1 cellular context compared by ENCODE assay signal in the genomic region with DNA sequence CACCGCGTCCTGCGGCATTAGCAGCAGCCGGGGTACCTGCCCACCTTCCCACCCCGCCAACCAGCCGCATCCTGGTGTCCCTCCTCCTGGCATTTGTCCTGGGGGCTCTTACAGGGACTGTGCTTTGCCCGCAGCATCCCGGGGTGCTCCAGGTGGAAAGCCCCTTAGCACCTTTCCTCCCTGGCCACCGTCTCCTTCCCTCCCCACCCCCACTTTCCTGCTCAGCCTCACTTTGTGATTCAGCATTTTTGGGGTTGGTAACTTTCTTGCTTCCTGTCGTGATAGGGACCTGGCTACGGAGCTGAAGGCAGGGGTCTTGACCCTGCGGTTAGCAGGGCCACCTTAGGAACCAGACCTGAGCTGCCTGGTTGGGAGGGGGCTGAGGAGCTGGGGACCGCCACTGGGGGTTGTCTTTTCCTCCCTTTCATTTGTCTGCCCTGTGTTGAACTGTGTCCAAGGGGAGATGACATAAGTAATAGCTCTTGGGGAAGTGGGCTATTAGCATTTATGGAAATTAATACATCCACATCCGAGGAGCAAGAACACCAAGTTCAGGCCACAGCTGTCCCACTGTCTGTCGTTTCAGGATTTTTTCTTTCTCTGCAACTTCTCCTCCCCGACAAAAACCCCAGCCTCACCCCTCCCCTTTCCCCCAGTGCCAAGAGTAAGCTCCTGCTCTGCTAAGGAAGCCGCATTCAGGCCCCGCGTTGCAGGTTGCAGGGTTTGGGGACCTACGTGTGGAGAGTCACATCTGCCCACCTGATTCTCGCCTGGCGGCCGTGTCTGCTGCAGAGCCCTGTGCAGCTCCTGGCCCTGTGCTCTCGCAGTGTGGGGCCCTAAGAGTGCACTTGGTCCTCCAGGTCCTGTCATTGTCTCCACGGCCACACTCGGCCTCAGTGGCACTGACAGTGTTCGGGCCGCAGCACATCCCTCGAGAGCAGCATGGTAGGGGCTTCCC.
TF ChIP-seq lines count a peak whose summit lies in the region.

No MANE protein-coding gene starts in this region.

TF ChIP-seq in K562, 482 proteins besides CTCF, POLR2A, EP300 and RAD21 (continued from another document and continues in another):
- TF ChIP-seq ETV1 (tag; conservative IDR thresholded peaks at IDR 0.05; ENCODE audit: low read depth) (peak; percentile 36), RBFOX2 (IDR thresholded peaks at IDR 0.05; ENCODE audit: low read depth, low read length) (peak; percentile 42), ZNF75A (CRISPR knock-in tag; IDR thresholded peaks at IDR 0.05) (no peak), RBM39 (optimal IDR thresholded peaks at IDR 0.05; ENCODE audit: low read depth, low read length) (peak; percentile 27), MTA1 (IDR thresholded peaks at IDR 0.05; ENCODE audit: borderline replicate concordance) (no peak), MEIS2 (IDR thresholded peaks at IDR 0.05; ENCODE audit: partially characterized antibody) (peak; percentile 30), PHF8 (IDR thresholded peaks at IDR 0.05; ENCODE audit: borderline replicate concordance, low read length) (0 out of 2 replicates have a peak, but pooled peaks have one; percentile 10), KDM5B (IDR thresholded peaks at IDR 0.05; ENCODE audit: insufficient replicate concordance, low read depth, low read length) (peak; percentile 22), ZEB2 (IDR thresholded peaks at IDR 0.05) (peak; percentile 78), SMAD3 (CRISPR knock-in tag; conservative IDR thresholded peaks at IDR 0.05) (no peak), NCOA6 (IDR thresholded peaks at IDR 0.05) (no peak), CXXC5 (CRISPR knock-in tag; IDR thresholded peaks at IDR 0.05) (peak; percentile 26; the same call in 1 of the 2 replicates), SMC3 (conservative IDR thresholded peaks at IDR 0.05; ENCODE audit: insufficient read depth, low read depth, low read length) (no peak), ZNF165 (CRISPR knock-in tag; IDR thresholded peaks at IDR 0.05; ENCODE audit: borderline replicate concordance) (no peak; the same call in 1 of the 2 replicates), MAZ (CRISPR knock-in tag; conservative IDR thresholded peaks at IDR 0.05 in 1 of 2, IDR thresholded peaks at IDR 0.05 in 1 of 2) (peak in 1 of 2 experiments; percentile 54; a peak in 1 of 4 replicates), CBX1 (IDR thresholded peaks at IDR 0.05; ENCODE audit: low read depth) (no peak), CBFA2T3 (IDR thresholded peaks at IDR 0.05) (peak; percentile 54), PCBP1 (IDR thresholded peaks at IDR 0.05; ENCODE audit: low read depth, low read length, poor library complexity, severe bottlenecking) (no peak), C11orf30 (IDR thresholded peaks at IDR 0.05; ENCODE audit: low read depth) (peak; percentile 97), MAFK (IDR thresholded peaks at IDR 0.05; ENCODE audit: low read length) (peak; percentile 86), PTRF (tag; IDR thresholded peaks at IDR 0.05) (no peak), ZNF316 (IDR thresholded peaks at IDR 0.05) (peak; percentile 96), RCOR1 (IDR thresholded peaks at IDR 0.05; ENCODE audit: borderline replicate concordance in 1 of 2, low read depth in 2 of 2, low read length in 2 of 2) (peak in 1 of 2 experiments; percentile 67; a peak in 1 of 4 replicates), HNRNPL (IDR thresholded peaks at IDR 0.05; ENCODE audit: low read depth, low read length) (no peak), YY1 (IDR thresholded peaks at IDR 0.05; ENCODE audit: borderline replicate concordance in 1 of 3, control insufficient read depth in 1 of 3, extremely low read depth in 1 of 3, insufficient read depth in 3 of 3, insufficient read length in 1 of 3, insufficient replicate concordance in 2 of 3, low read depth in 1 of 3, low read length in 2 of 3) (peak in 1 of 3 experiments; percentile 51), MCM3 (IDR thresholded peaks at IDR 0.05) (no peak), SUPT5H (IDR thresholded peaks at IDR 0.05) (peak; percentile 34), CBX3 (IDR thresholded peaks at IDR 0.05; ENCODE audit: borderline replicate concordance in 1 of 2, low read length in 2 of 2) (0 out of 3 replicates have a peak, but pooled peaks of 1 of the 2 experiments have one; percentile 27), ETV5 (CRISPR knock-in tag; IDR thresholded peaks at IDR 0.05; ENCODE audit: low read depth) (peak; percentile 59; the same call in 1 of the 2 replicates), SRF (CRISPR knock-in tag; IDR thresholded peaks at IDR 0.05) (peak in 1 of 2 experiments; percentile 35; a peak in 1 of 4 replicates), ETV6 (IDR thresholded peaks at IDR 0.05; ENCODE audit: borderline replicate concordance in 1 of 2, low read depth in 2 of 2, low read length in 1 of 2) (0 out of 4 replicates have a peak, but pooled peaks of 1 of the 2 experiments have one; percentile 54), ETV6 (CRISPR knock-in tag; IDR thresholded peaks at IDR 0.05; ENCODE audit: borderline replicate concordance) (no peak), LEF1 (IDR thresholded peaks at IDR 0.05) (peak; percentile 78), FIP1L1 (IDR thresholded peaks at IDR 0.05; ENCODE audit: low read depth, low read length, poor library complexity, severe bottlenecking) (no peak), ZBED1 (IDR thresholded peaks at IDR 0.05) (peak; percentile 98), TEAD2 (tag; IDR thresholded peaks at IDR 0.05) (no peak), CAMTA2 (CRISPR knock-in tag; conservative IDR thresholded peaks at IDR 0.05) (no peak), TOE1 (IDR thresholded peaks at IDR 0.05; ENCODE audit: borderline replicate concordance) (0 out of 2 replicates have a peak, but pooled peaks have one; percentile 36), TOE1 (CRISPR knock-in tag; IDR thresholded peaks at IDR 0.05; ENCODE audit: borderline replicate concordance, low read depth) (no peak), ATF7 (IDR thresholded peaks at IDR 0.05) (peak; percentile 24; the same call in 1 of the 2 replicates), ZNF696 (CRISPR knock-in tag; conservative IDR thresholded peaks at IDR 0.05) (no peak), L3MBTL2 (IDR thresholded peaks at IDR 0.05) (0 out of 2 replicates have a peak, but pooled peaks have one; percentile 9), ZNF146 (CRISPR knock-in tag; IDR thresholded peaks at IDR 0.05; ENCODE audit: unreplicated experiment) (no peak), BRD9 (IDR thresholded peaks at IDR 0.05; ENCODE audit: low read depth, partially characterized antibody) (peak; percentile 40), TAL1 (IDR thresholded peaks at IDR 0.05) (no peak), EGR1 (conservative IDR thresholded peaks at IDR 0.05) (peak; percentile 24; the same call in 1 of the 2 replicates), SMARCC2 (IDR thresholded peaks at IDR 0.05; ENCODE audit: low read depth) (peak; percentile 59; the same call in 1 of the 2 replicates), JUND (IDR thresholded peaks at IDR 0.05; ENCODE audit: borderline replicate concordance, low read depth, low read length) (peak; percentile 45; the same call in 1 of the 2 replicates), JUND (tag; IDR thresholded peaks at IDR 0.05; ENCODE audit: borderline replicate concordance, low read depth, low read length) (no peak; the same call in 2 of the 3 replicates), ZNF3 (CRISPR knock-in tag; IDR thresholded peaks at IDR 0.05) (no peak), ZNF253 (CRISPR knock-in tag; conservative IDR thresholded peaks at IDR 0.05) (no peak), CREM (IDR thresholded peaks at IDR 0.05; ENCODE audit: low read depth) (peak; percentile 53; the same call in 1 of the 2 replicates), LCOR (CRISPR knock-in tag; IDR thresholded peaks at IDR 0.05) (no peak), SMARCE1 (IDR thresholded peaks at IDR 0.05) (peak; percentile 46; the same call in 1 of the 2 replicates)
- TF ChIP-seq, protein P1, sequence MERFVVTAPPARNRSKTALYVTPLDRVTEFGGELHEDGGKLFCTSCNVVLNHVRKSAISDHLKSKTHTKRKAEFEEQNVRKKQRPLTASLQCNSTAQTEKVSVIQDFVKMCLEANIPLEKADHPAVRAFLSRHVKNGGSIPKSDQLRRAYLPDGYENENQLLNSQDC (CRISPR knock-in tag; IDR thresholded peaks at IDR 0.05) = no peak
- TF ChIP-seq, protein P2, sequence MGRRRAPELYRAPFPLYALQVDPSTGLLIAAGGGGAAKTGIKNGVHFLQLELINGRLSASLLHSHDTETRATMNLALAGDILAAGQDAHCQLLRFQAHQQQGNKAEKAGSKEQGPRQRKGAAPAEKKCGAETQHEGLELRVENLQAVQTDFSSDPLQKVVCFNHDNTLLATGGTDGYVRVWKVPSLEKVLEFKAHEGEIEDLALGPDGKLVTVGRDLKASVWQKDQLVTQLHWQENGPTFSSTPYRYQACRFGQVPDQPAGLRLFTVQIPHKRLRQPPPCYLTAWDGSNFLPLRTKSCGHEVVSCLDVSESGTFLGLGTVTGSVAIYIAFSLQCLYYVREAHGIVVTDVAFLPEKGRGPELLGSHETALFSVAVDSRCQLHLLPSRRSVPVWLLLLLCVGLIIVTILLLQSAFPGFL (CRISPR knock-in tag; IDR thresholded peaks at IDR 0.05) = no peak
- TF ChIP-seq, protein P3, sequence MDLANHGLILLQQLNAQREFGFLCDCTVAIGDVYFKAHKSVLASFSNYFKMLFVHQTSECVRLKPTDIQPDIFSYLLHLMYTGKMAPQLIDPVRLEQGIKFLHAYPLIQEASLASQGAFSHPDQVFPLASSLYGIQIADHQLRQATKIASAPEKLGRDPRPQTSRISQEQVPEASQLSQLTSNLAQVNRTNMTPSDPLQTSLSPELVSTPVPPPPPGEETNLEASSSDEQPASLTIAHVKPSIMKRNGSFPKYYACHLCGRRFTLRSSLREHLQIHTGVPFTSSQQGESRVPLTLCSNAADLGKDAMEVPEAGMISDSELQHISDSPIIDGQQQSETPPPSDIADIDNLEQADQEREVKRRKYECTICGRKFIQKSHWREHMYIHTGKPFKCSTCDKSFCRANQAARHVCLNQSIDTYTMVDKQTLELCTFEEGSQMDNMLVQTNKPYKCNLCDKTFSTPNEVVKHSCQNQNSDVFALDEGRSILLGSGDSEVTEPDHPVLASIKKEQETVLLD (IDR thresholded peaks at IDR 0.05) = peak; percentile 45; the same call in 1 of the 2 replicates
- TF ChIP-seq, protein P4, sequence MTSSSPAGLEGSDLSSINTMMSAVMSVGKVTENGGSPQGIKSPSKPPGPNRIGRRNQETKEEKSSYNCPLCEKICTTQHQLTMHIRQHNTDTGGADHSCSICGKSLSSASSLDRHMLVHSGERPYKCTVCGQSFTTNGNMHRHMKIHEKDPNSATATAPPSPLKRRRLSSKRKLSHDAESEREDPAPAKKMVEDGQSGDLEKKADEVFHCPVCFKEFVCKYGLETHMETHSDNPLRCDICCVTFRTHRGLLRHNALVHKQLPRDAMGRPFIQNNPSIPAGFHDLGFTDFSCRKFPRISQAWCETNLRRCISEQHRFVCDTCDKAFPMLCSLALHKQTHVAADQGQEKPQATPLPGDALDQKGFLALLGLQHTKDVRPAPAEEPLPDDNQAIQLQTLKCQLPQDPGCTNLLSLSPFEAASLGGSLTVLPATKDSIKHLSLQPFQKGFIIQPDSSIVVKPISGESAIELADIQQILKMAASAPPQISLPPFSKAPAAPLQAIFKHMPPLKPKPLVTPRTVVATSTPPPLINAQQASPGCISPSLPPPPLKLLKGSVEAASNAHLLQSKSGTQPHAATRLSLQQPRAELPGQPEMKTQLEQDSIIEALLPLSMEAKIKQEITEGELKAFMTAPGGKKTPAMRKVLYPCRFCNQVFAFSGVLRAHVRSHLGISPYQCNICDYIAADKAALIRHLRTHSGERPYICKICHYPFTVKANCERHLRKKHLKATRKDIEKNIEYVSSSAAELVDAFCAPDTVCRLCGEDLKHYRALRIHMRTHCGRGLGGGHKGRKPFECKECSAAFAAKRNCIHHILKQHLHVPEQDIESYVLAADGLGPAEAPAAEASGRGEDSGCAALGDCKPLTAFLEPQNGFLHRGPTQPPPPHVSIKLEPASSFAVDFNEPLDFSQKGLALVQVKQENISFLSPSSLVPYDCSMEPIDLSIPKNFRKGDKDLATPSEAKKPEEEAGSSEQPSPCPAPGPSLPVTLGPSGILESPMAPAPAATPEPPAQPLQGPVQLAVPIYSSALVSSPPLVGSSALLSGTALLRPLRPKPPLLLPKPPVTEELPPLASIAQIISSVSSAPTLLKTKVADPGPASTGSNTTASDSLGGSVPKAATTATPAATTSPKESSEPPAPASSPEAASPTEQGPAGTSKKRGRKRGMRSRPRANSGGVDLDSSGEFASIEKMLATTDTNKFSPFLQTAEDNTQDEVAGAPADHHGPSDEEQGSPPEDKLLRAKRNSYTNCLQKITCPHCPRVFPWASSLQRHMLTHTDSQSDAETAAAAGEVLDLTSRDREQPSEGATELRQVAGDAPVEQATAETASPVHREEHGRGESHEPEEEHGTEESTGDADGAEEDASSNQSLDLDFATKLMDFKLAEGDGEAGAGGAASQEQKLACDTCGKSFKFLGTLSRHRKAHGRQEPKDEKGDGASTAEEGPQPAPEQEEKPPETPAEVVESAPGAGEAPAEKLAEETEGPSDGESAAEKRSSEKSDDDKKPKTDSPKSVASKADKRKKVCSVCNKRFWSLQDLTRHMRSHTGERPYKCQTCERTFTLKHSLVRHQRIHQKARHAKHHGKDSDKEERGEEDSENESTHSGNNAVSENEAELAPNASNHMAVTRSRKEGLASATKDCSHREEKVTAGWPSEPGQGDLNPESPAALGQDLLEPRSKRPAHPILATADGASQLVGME (CRISPR knock-in tag; IDR thresholded peaks at IDR 0.05) = peak; percentile 47; the same call in 1 of the 2 replicates
- TF ChIP-seq, protein P5, sequence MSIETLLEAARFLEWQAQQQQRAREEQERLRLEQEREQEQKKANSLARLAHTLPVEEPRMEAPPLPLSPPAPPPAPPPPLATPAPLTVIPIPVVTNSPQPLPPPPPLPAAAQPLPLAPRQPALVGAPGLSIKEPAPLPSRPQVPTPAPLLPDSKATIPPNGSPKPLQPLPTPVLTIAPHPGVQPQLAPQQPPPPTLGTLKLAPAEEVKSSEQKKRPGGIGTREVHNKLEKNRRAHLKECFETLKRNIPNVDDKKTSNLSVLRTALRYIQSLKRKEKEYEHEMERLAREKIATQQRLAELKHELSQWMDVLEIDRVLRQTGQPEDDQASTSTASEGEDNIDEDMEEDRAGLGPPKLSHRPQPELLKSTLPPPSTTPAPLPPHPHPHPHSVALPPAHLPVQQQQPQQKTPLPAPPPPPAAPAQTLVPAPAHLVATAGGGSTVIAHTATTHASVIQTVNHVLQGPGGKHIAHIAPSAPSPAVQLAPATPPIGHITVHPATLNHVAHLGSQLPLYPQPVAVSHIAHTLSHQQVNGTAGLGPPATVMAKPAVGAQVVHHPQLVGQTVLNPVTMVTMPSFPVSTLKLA (conservative IDR thresholded peaks at IDR 0.05) = no peak
- TF ChIP-seq, protein P6, sequence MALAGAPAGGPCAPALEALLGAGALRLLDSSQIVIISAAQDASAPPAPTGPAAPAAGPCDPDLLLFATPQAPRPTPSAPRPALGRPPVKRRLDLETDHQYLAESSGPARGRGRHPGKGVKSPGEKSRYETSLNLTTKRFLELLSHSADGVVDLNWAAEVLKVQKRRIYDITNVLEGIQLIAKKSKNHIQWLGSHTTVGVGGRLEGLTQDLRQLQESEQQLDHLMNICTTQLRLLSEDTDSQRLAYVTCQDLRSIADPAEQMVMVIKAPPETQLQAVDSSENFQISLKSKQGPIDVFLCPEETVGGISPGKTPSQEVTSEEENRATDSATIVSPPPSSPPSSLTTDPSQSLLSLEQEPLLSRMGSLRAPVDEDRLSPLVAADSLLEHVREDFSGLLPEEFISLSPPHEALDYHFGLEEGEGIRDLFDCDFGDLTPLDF (CRISPR knock-in tag; IDR thresholded peaks at IDR 0.05) = no peak
